Comparison of ENCODE assay signal across 14 cellular contexts in the genomic region with DNA sequence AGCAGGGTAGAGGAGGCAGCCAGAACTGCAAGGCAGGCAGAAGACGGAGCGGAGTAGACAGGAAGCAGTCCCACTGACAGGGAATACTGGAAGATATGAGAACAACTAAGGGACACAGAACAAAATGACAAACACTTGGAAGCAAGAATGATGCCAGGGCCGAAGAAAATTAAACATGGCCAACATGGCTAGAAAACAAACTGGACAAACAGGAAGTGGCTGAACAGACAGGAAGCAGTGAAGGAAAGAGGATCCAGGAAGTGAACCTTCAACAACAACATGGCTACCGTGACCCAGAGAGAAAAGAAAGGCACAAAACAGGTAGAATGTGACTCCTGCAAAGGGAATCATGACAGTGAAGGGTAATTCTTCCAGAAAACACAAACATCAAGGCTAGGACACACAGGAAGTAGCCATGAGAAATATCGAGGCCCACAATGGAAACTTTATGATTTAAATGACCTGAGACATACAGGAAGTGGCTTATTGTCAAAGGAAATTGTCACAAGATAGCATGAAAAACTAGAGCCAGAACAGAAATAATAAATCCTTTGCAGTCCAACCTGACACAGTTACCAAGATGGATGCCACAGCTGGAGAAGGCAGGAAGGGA. TPM values are rescaled to one million over a fixed set of nuclear protein-coding genes. Genes with fewer than 3 reads are reported as not detected.
DNase-seq lines count a peak whose midpoint lies in the region; ATAC-seq and TF ChIP-seq lines count a peak whose summit lies in the region.
"Had no signal": no experiment of that assay in that cellular context is flagged by ENCODE, and none has a peak within 500 bp of the region (broad histone marks: within the 10 kb centered on the region; RNA-seq: fewer than 3 reads in every experiment).

No MANE protein-coding gene starts in this region.

- peak; percentile 52 for ATAC-seq in activated T-helper 17 cell treated with anti-CD3 and anti-CD28 coated beads, Interleukin-2, amount 50 U/mL, for 72 hours (replicated peaks)
- peak; percentile 25 to 50 for ATAC-seq in naive thymus-derived CD8-positive, alpha-beta T cell
- ATAC-seq in GM18502 (IDR thresholded peaks at IDR 0.05; ENCODE audit: poor library complexity, unreplicated experiment) (no peak), HG03521 (IDR thresholded peaks at IDR 0.05; ENCODE audit: unreplicated experiment) (no peak)
- ATAC-seq: pancreas had no signal

- DNase-seq in naive thymus-derived CD8-positive, alpha-beta T cell, result peak in 1 of 10 donors; percentile 26
- no peak for DNase-seq in retina
- DNase-seq: DMS153; NCI-H226; pancreas; SJCRH30; stimulated activated CD4-positive, alpha-beta T cell treated with anti-CD3 and anti-CD28 coated beads, Interleukin-4, amount 100 ng/mL, for 24 hours had no signal

- H3K9me3 ChIP-seq in DOHH2 (ENCODE audit: control insufficient read depth, insufficient read depth, low read length), result peaks cover 19% of the 10 kb centered on the region
- peaks cover 13% of the 10 kb centered on the region for H3K9me3 ChIP-seq in KOPT-K1 (ENCODE audit: insufficient read depth, low read length, poor library complexity, severe bottlenecking)
- H3K9me3 ChIP-seq: pancreas, SJCRH30, thoracic aorta had no signal

- peak overlapping the region; percentile 53 for H3K4me2 ChIP-seq in DOHH2 (ENCODE audit: low read length)

- TF ChIP-seq CTCF in DOHH2 (IDR thresholded peaks at IDR 0.05; ENCODE audit: low read depth, low read length, poor library complexity, severe bottlenecking), result no peak

- H3F3A ChIP-seq in DOHH2 (ENCODE audit: control insufficient read depth, insufficient read depth), result no peaks in the 10 kb centered on the region

- POLR2A ChIA-PET in naive thymus-derived CD8-positive, alpha-beta T cell (lab: Charles Lee), result interaction anchor here (0.7 to 2.9 kb wide), 13 partner anchors 9 to 211 kb away, joined by 3 to 19 read pairs (median 6); partner anchors contain the start of genes COL11A2, RING1, RXRB and SLC39A7

- H3K4me3 Mint-ChIP-seq in activated T-helper 17 cell treated with anti-CD3 and anti-CD28 coated beads, Interleukin-2, amount 50 U/mL, for 72 hours, result peak overlapping the region; percentile 74
- peak overlapping the region; percentile 51 to 76 (median 65) for H3K4me3 Mint-ChIP-seq in naive thymus-derived CD8-positive, alpha-beta T cell

- peaks cover 14% of the 10 kb centered on the region for H3K9me3 Mint-ChIP-seq in activated T-helper 17 cell treated with anti-CD3 and anti-CD28 coated beads, Interleukin-2, amount 50 U/mL, for 72 hours
- H3K9me3 Mint-ChIP-seq in naive thymus-derived CD8-positive, alpha-beta T cell, result peaks cover 0 to 17% (median 9%) of the 10 kb centered on the region in 9 donors

- H4K20me1 ChIP-seq in DOHH2 (ENCODE audit: control insufficient read depth, insufficient read depth, low read depth, low read length), result no peaks in the 10 kb centered on the region

- H3K4me1 ChIP-seq in DOHH2 (ENCODE audit: control insufficient read depth, low read length), result peaks cover 14% of the 10 kb centered on the region
- H3K4me1 ChIP-seq: pancreas had no signal

- peak overlapping the region; percentile 87 for H3K27ac Mint-ChIP-seq in activated T-helper 17 cell treated with anti-CD3 and anti-CD28 coated beads, Interleukin-2, amount 50 U/mL, for 72 hours
- H3K27ac Mint-ChIP-seq in naive thymus-derived CD8-positive, alpha-beta T cell, result peak overlapping the region; percentile 46 to 97 (median 87)

- no peaks in the 10 kb centered on the region for H3K79me2 ChIP-seq in DOHH2 (ENCODE audit: control insufficient read depth, low read length)

- H3K27me3 ChIP-seq in DOHH2 (ENCODE audit: control insufficient read depth, low read length), result peaks cover 5% of the 10 kb centered on the region; the same call in 1 of the 2 replicates
- H3K27me3 ChIP-seq: cardiac muscle cell, pancreas, SJCRH30 had no signal

- no peaks in the 10 kb centered on the region for H3K9me2 ChIP-seq in DOHH2 (replicated peaks; ENCODE audit: control insufficient read depth, low read length)

- H3K27me3 Mint-ChIP-seq in activated T-helper 17 cell treated with anti-CD3 and anti-CD28 coated beads, Interleukin-2, amount 50 U/mL, for 72 hours, result peaks cover 13% of the 10 kb centered on the region
- H3K27me3 Mint-ChIP-seq in naive thymus-derived CD8-positive, alpha-beta T cell, result peaks cover 5 to 14% (median 11%) of the 10 kb centered on the region in 5 donors

- H3K36me3 ChIP-seq in DOHH2 (ENCODE audit: control insufficient read depth, low read length) (peaks cover 11% of the 10 kb centered on the region), KOPT-K1 (ENCODE audit: insufficient read depth, low read length) (no peaks in the 10 kb centered on the region)
- H3K36me3 ChIP-seq: cardiac muscle cell, pancreas, SJCRH30, thoracic aorta had no signal

- peak overlapping the region; percentile 40 for H3K27ac ChIP-seq in DOHH2 (ENCODE audit: low read depth, low read length)
- peak overlapping the region; percentile 11 for H3K27ac ChIP-seq in KOPT-K1 (ENCODE audit: low read depth, low read length, poor library complexity, severe bottlenecking)
- H3K27ac ChIP-seq: cardiac muscle cell, pancreas, SJCRH30, thoracic aorta had no signal

- H3K36me3 Mint-ChIP-seq in activated T-helper 17 cell treated with anti-CD3 and anti-CD28 coated beads, Interleukin-2, amount 50 U/mL, for 72 hours (ENCODE audit: low read depth), result peaks cover 6% of the 10 kb centered on the region
- peaks cover 9 to 18% (median 14%) of the 10 kb centered on the region in 3 donors for H3K36me3 Mint-ChIP-seq in naive thymus-derived CD8-positive, alpha-beta T cell

- peak overlapping the region; percentile 59 for H3K4me3 ChIP-seq in DOHH2 (ENCODE audit: low read length)
- H3K4me3 ChIP-seq: cardiac muscle cell, pancreas, SJCRH30, thoracic aorta had no signal

- peaks cover 33% of the 10 kb centered on the region for H3K4me1 Mint-ChIP-seq in activated T-helper 17 cell treated with anti-CD3 and anti-CD28 coated beads, Interleukin-2, amount 50 U/mL, for 72 hours
- H3K4me1 Mint-ChIP-seq in naive thymus-derived CD8-positive, alpha-beta T cell, result peaks cover 22 to 34% (median 26%) of the 10 kb centered on the region in 4 donors

RNA-seq across cellular contexts. Expression of gene COL11A2, which starts 9.1 kb away (rescaled TPM):
- 1 to 10 TPM; 1.2 to 3.3 TPM for total RNA-seq in activated T-helper 17 cell treated with anti-CD3 and anti-CD28 coated beads, Interleukin-2, amount 50 U/mL, for 72 hours
- 1 to 10 TPM; 7.5 to 8.0 TPM for total RNA-seq in naive thymus-derived CD8-positive, alpha-beta T cell
- under 1 TPM; 0.08 to 0.48 (median 0.13) TPM for polyA plus RNA-seq in naive thymus-derived CD8-positive, alpha-beta T cell

RNA-seq across cellular contexts. Expression of gene RXRB, which starts 17.3 kb away (rescaled TPM):
- 10 to 100 TPM; 31.0 to 68.7 TPM for total RNA-seq in activated T-helper 17 cell treated with anti-CD3 and anti-CD28 coated beads, Interleukin-2, amount 50 U/mL, for 72 hours
- 100 to 1,000 TPM; 126 to 127 TPM for total RNA-seq in naive thymus-derived CD8-positive, alpha-beta T cell
- 10 to 100 TPM in 1 of 3 donors, 1 to 10 TPM in 2; 6.6 to 10.9 (median 7.3) TPM for polyA plus RNA-seq in naive thymus-derived CD8-positive, alpha-beta T cell

RNA-seq across cellular contexts. Expression of gene SLC39A7, which starts 17.5 kb away (rescaled TPM):
- total RNA-seq in activated T-helper 17 cell treated with anti-CD3 and anti-CD28 coated beads, Interleukin-2, amount 50 U/mL, for 72 hours, result 10 to 100 TPM; 50.5 to 65.0 TPM
- 10 to 100 TPM; 35.5 to 36.4 TPM for total RNA-seq in naive thymus-derived CD8-positive, alpha-beta T cell
- 10 to 100 TPM; 18.8 to 23.8 (median 21.8) TPM for polyA plus RNA-seq in naive thymus-derived CD8-positive, alpha-beta T cell

RNA-seq across cellular contexts. Expression of gene HSD17B8, which starts 21.3 kb away (rescaled TPM):
- total RNA-seq in activated T-helper 17 cell treated with anti-CD3 and anti-CD28 coated beads, Interleukin-2, amount 50 U/mL, for 72 hours, result 10 to 100 TPM in 1 of 2 donors, 1 to 10 TPM in 1; 3.4 to 13.1 TPM
- total RNA-seq in naive thymus-derived CD8-positive, alpha-beta T cell, result 10 to 100 TPM; 28.7 to 29.0 TPM
- polyA plus RNA-seq in naive thymus-derived CD8-positive, alpha-beta T cell, result 10 to 100 TPM; 75.0 to 79.2 (median 75.9) TPM

RNA-seq across cellular contexts. Expression of gene RING1, which starts 25.1 kb away (rescaled TPM):
- 10 to 100 TPM; 22.7 to 25.1 TPM for total RNA-seq in activated T-helper 17 cell treated with anti-CD3 and anti-CD28 coated beads, Interleukin-2, amount 50 U/mL, for 72 hours
- 10 to 100 TPM; 58.3 to 59.1 TPM for total RNA-seq in naive thymus-derived CD8-positive, alpha-beta T cell
- polyA plus RNA-seq in naive thymus-derived CD8-positive, alpha-beta T cell, result 10 to 100 TPM; 12.1 to 12.5 (median 12.4) TPM

Comparison
In these comparisons a context has a peak if more than half of its experiments do, and no peak if none do; other contexts are left out.
1. ATAC-seq: peak in activated T-helper 17 cell treated with anti-CD3 and anti-CD28 coated beads, Interleukin-2, amount 50 U/mL, for 72 hours (single experiment) and naive thymus-derived CD8-positive, alpha-beta T cell (2 of 2); none in GM18502 (single experiment) and HG03521 (single experiment).